In the genomic region with DNA sequence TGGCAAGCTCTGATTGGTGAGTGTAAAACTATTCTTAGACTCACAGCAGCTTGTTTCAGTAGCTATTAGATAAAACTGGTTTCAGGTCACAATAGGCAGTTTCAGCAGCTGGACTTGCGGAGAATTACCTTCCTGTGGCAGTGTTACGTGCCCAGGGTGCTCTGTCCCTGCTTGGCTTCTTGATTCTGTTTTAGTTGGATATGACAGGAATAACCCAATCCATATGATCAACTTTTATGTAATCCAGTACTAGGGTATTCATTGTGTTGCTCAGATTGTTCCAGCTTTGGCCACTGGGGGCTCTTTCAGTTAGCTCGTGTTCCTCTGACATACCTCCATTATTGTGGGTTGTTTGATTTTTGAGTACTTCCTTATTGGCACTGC, we compare ENCODE assay signal across 8 cellular contexts. TPM values are rescaled to one million over a fixed set of nuclear protein-coding genes. Genes with fewer than 3 reads are reported as not detected.
A peak's percentile ranks its signal among the peaks of the same experiment; 100 is the strongest.
DNase-seq lines count a peak whose midpoint lies in the region; ATAC-seq and TF ChIP-seq lines count a peak whose summit lies in the region.

No MANE protein-coding gene starts in this region.

- TF ChIP-seq RAD21 in liver (IDR thresholded peaks at IDR 0.05) = peak; percentile 13 to 48

- peaks cover 5% of the 10 kb centered on the region for H3K36me3 Mint-ChIP-seq in activated naive CD8-positive, alpha-beta T cell treated with anti-CD3 and anti-CD28 coated beads, Interleukin-2, amount 50 U/mL, for 24 hours (ENCODE audit: low read depth)

- H3K4me3 ChIP-seq in OCI-LY1 (ENCODE audit: low read depth, low read length, poor library complexity, severe bottlenecking) = no peak overlapping the region
- H3K4me3 ChIP-seq in liver (ENCODE audit: low read depth in 1 of 3, low read length in 3 of 3) = no peak overlapping the region

- H3K9me2 ChIP-seq in OCI-LY1 (ENCODE audit: low read depth, low read length) = no peaks in the 10 kb centered on the region

- H3K9me3 Mint-ChIP-seq in activated naive CD8-positive, alpha-beta T cell treated with anti-CD3 and anti-CD28 coated beads, Interleukin-2, amount 50 U/mL, for 24 hours = no peaks in the 10 kb centered on the region

- H4K20me1 ChIP-seq in OCI-LY1 (ENCODE audit: insufficient read depth, low read length) = no peaks in the 10 kb centered on the region

- no peak overlapping the region for H3K4me3 Mint-ChIP-seq in activated naive CD8-positive, alpha-beta T cell treated with anti-CD3 and anti-CD28 coated beads, Interleukin-2, amount 50 U/mL, for 24 hours

- H3K27ac ChIP-seq in OCI-LY1 (ENCODE audit: low read depth, low read length, poor library complexity, severe bottlenecking) (no peak overlapping the region), liver (ENCODE audit: low read depth in 1 of 2, low read length in 2 of 2) (no peak overlapping the region)

- H3K9ac ChIP-seq in OCI-LY1 (ENCODE audit: low read length) (no peak overlapping the region), liver (ENCODE audit: low read depth in 1 of 2, low read length in 2 of 2) (no peak overlapping the region)

- peak; percentile 33 for TF ChIP-seq POLR2A in GM18951 (IDR thresholded peaks at IDR 0.05; ENCODE audit: extremely low read depth, insufficient read depth, insufficient read length)

- ATAC-seq in HG03060 (IDR thresholded peaks at IDR 0.05; ENCODE audit: low read depth, unreplicated experiment) = peak; percentile 41
- no peak for ATAC-seq in activated naive CD8-positive, alpha-beta T cell treated with anti-CD3 and anti-CD28 coated beads, Interleukin-2, amount 50 U/mL, for 24 hours

- H3K4me1 Mint-ChIP-seq in activated naive CD8-positive, alpha-beta T cell treated with anti-CD3 and anti-CD28 coated beads, Interleukin-2, amount 50 U/mL, for 24 hours = peaks cover 87% of the 10 kb centered on the region

- no peak overlapping the region for H2AFZ ChIP-seq in OCI-LY1 (ENCODE audit: low read length)

- H3K4me2 ChIP-seq in OCI-LY1 (ENCODE audit: low read length) = no peak overlapping the region

- in situ Hi-C loops in GM18951 (cut with MboI; ENCODE audit: low sequenced_read_pairs, unreplicated experiment) = no loop called here

- DNase-seq in DMS153 (lab: John Stamatoyannopoulos, UW) (peak; percentile 45), D341Med (ENCODE audit: low spot score) (no peak), Ammon's horn (ENCODE audit: low spot score) (no peak)
- DNase-seq in activated naive CD8-positive, alpha-beta T cell treated with anti-CD3 and anti-CD28 coated beads, Interleukin-2, amount 50 U/mL, for 24 hours = peak; percentile 46

- H3F3A ChIP-seq in OCI-LY1 (ENCODE audit: insufficient read depth, low read length) = no peaks in the 10 kb centered on the region

- TF ChIP-seq CTCF in OCI-LY1 (IDR thresholded peaks at IDR 0.05; ENCODE audit: low read length) = peak; percentile 74
- peak; percentile 43 for TF ChIP-seq CTCF in liver (IDR thresholded peaks at IDR 0.05; ENCODE audit: low read depth, low read length, missing input control)

- no peaks in the 10 kb centered on the region for H3K9me3 ChIP-seq in OCI-LY1 (ENCODE audit: low read length)
- no peaks in the 10 kb centered on the region for H3K9me3 ChIP-seq in liver (ENCODE audit: control insufficient read depth in 4 of 4, low read length in 3 of 4)

- H3K79me2 ChIP-seq in OCI-LY1 (ENCODE audit: insufficient read depth, low read length) = no peaks in the 10 kb centered on the region

- H3K36me3 ChIP-seq in OCI-LY1 (ENCODE audit: insufficient read depth, low read length) (no peaks in the 10 kb centered on the region), liver (ENCODE audit: control insufficient read depth in 4 of 4, insufficient read depth in 3 of 4, low read depth in 1 of 4, low read length in 3 of 4) (peaks cover 0 to 3% (median 0%) of the 10 kb centered on the region in 4 donors)

- H3K27me3 Mint-ChIP-seq in activated naive CD8-positive, alpha-beta T cell treated with anti-CD3 and anti-CD28 coated beads, Interleukin-2, amount 50 U/mL, for 24 hours = no peaks in the 10 kb centered on the region

- H3K27me3 ChIP-seq in OCI-LY1 (ENCODE audit: insufficient read depth, low read length) = no peaks in the 10 kb centered on the region; the same call in 1 of the 2 replicates
- H3K27me3 ChIP-seq in liver (ENCODE audit: control insufficient read depth in 4 of 4, insufficient read depth in 4 of 4, low read length in 3 of 4) = no peaks in the 10 kb centered on the region

- H3K4me1 ChIP-seq in OCI-LY1 (ENCODE audit: insufficient read depth, low read length, severe bottlenecking) = no peaks in the 10 kb centered on the region
- H3K4me1 ChIP-seq in liver (ENCODE audit: control insufficient read depth in 4 of 4, insufficient read depth in 4 of 4, low read length in 3 of 4) = peaks cover 2 to 11% (median 7%) of the 10 kb centered on the region in 4 donors

- H3K27ac Mint-ChIP-seq in activated naive CD8-positive, alpha-beta T cell treated with anti-CD3 and anti-CD28 coated beads, Interleukin-2, amount 50 U/mL, for 24 hours = no peak overlapping the region

- 83% methylated on average over 3 of the region's 3 CpGs for WGBS in liver

TF ChIP-seq in liver, 16 proteins besides CTCF, POLR2A, EP300 and RAD21:
- TF ChIP-seq TAF1 (conservative IDR thresholded peaks at IDR 0.05) (no peak), JUND (IDR thresholded peaks at IDR 0.05) (no peak), HNF4A (conservative IDR thresholded peaks at IDR 0.05) (no peak), NR2F2 (IDR thresholded peaks at IDR 0.05) (no peak)

RNA-seq across cellular contexts. Expression of gene INPP4A, which starts 43.1 kb away (rescaled TPM):
- 10 to 100 TPM; 11.3 to 14.9 TPM for total RNA-seq in liver
- polyA plus RNA-seq in liver = 1 to 10 TPM; 2.9 to 3.1 TPM

Comparison
In these comparisons a context has a peak if more than half of its experiments do, and no peak if none do; other contexts are left out.
1. DNase-seq: peak in DMS153 (single experiment) and activated naive CD8-positive, alpha-beta T cell treated with anti-CD3 and anti-CD28 coated beads, Interleukin-2, amount 50 U/mL, for 24 hours (single experiment); none in D341Med (single experiment) and Ammon's horn (single experiment).